16 cellular contexts compared by ENCODE assay signal in genomic region chr1:8727809-8728213, GRCh38.
DNase-seq lines count a peak whose midpoint lies in the region; ATAC-seq and TF ChIP-seq lines count a peak whose summit lies in the region.
"Had no signal": no experiment of that assay in that cellular context is flagged by ENCODE, and none has a peak within 500 bp of the region (broad histone marks: within the 10 kb centered on the region; RNA-seq: fewer than 3 reads in every experiment).

No MANE protein-coding gene starts in this region.

- H3K9me3 Mint-ChIP-seq in nephron progenitor cell: peaks cover 21% of the 10 kb centered on the region
- peaks cover 4 to 10% of the 10 kb centered on the region in 2 donors for H3K9me3 Mint-ChIP-seq in stimulated activated naive B cell treated with anti-CD40 and anti-IgM and Interleukin-4, amounts not matched to agents 10 μg/mL and 1 μg/mL and 100 μg/mL, for 72 hours

- H3K4me1 Mint-ChIP-seq in nephron progenitor cell: peaks cover 13% of the 10 kb centered on the region
- H3K4me1 Mint-ChIP-seq in stimulated activated naive B cell treated with anti-CD40 and anti-IgM and Interleukin-4, amounts not matched to agents 10 μg/mL and 1 μg/mL and 100 μg/mL, for 72 hours: peaks cover 12 to 40% of the 10 kb centered on the region in 2 donors

- H3K4me3 ChIP-seq in dorsolateral prefrontal cortex: no peak overlapping the region
- H3K4me3 ChIP-seq: stomach had no signal

- peak overlapping the region; percentile 71 for H3K27ac Mint-ChIP-seq in nephron progenitor cell
- H3K27ac Mint-ChIP-seq in stimulated activated naive B cell treated with anti-CD40 and anti-IgM and Interleukin-4, amounts not matched to agents 10 μg/mL and 1 μg/mL and 100 μg/mL, for 72 hours: no peak overlapping the region
- H3K27ac Mint-ChIP-seq: activated CD4-positive, alpha-beta T cell treated with anti-CD3 and anti-CD28 coated beads for 36 hours; HFFc6 had no signal

- DNase-seq in GM03348 (ENCODE audit: low spot score) (peak; percentile 16), NCI-H2029 treated with DMSO at 0.1 percent for 48 hours (lab: John Stamatoyannopoulos, UW) (peak; percentile 41), dorsolateral prefrontal cortex (peak in 4 of 10 donors; percentile 38 to 53 (median 46)), nephron progenitor cell (no peak), cortex of kidney (lab: John Stamatoyannopoulos, UW) (no peak)
- no peak for DNase-seq in stimulated activated naive B cell treated with anti-CD40 and anti-IgM and Interleukin-4, amounts not matched to agents 10 μg/mL and 1 μg/mL and 100 μg/mL, for 72 hours
- DNase-seq: activated CD4-positive, alpha-beta T cell treated with anti-CD3 and anti-CD28 coated beads for 36 hours; central memory CD4-positive, alpha-beta T cell; HFFc6; KG1; NCI-H774; stomach; SW 1271 had no signal

- H3K27me3 ChIP-seq in dorsolateral prefrontal cortex: no peaks in the 10 kb centered on the region
- H3K27me3 ChIP-seq: neutrophil, stomach had no signal

- H3K27ac ChIP-seq in dorsolateral prefrontal cortex: peak overlapping the region in 38 of 59 donors; percentile 1 to 63 (median 38)
- H3K27ac ChIP-seq: neutrophil had no signal

- no peak for ATAC-seq in GM19035 (IDR thresholded peaks at IDR 0.05; ENCODE audit: unreplicated experiment)
- ATAC-seq in GM19023 (IDR thresholded peaks at IDR 0.05; ENCODE audit: unreplicated experiment): no peak
- no peak for ATAC-seq in stimulated activated naive B cell treated with anti-CD40 and anti-IgM and Interleukin-4, amounts not matched to agents 10 μg/mL and 1 μg/mL and 100 μg/mL, for 72 hours (replicated peaks)
- ATAC-seq: activated CD4-positive, alpha-beta T cell treated with anti-CD3 and anti-CD28 coated beads for 36 hours had no signal

- peaks cover 39% of the 10 kb centered on the region for H3K36me3 Mint-ChIP-seq in nephron progenitor cell (ENCODE audit: low read depth)
- H3K36me3 Mint-ChIP-seq in stimulated activated naive B cell treated with anti-CD40 and anti-IgM and Interleukin-4, amounts not matched to agents 10 μg/mL and 1 μg/mL and 100 μg/mL, for 72 hours: peaks cover 15 to 18% of the 10 kb centered on the region in 2 donors

- no peak overlapping the region for H3K4me3 Mint-ChIP-seq in nephron progenitor cell
- H3K4me3 Mint-ChIP-seq in stimulated activated naive B cell treated with anti-CD40 and anti-IgM and Interleukin-4, amounts not matched to agents 10 μg/mL and 1 μg/mL and 100 μg/mL, for 72 hours: no peak overlapping the region
- H3K4me3 Mint-ChIP-seq: activated CD4-positive, alpha-beta T cell treated with anti-CD3 and anti-CD28 coated beads for 36 hours; HFFc6 had no signal

- TF ChIP-seq CTCF in dorsolateral prefrontal cortex (IDR thresholded peaks at IDR 0.05 in 54 of 56, conservative IDR thresholded peaks at IDR 0.05 in 2 of 56; ENCODE audit: low read depth in 1 of 56, partially characterized antibody in 56 of 56) (peak in 2 of 56 donors; percentile 4 to 5), nephron progenitor cell (IDR thresholded peaks at IDR 0.05) (no peak)

- no peaks in the 10 kb centered on the region for H3K27me3 Mint-ChIP-seq in nephron progenitor cell (ENCODE audit: low read depth, poor library complexity)
- H3K27me3 Mint-ChIP-seq in stimulated activated naive B cell treated with anti-CD40 and anti-IgM and Interleukin-4, amounts not matched to agents 10 μg/mL and 1 μg/mL and 100 μg/mL, for 72 hours: no peaks in the 10 kb centered on the region
- H3K27me3 Mint-ChIP-seq: activated CD4-positive, alpha-beta T cell treated with anti-CD3 and anti-CD28 coated beads for 36 hours had no signal

- intact Hi-C loops in dorsolateral prefrontal cortex (cut with DNase I): loop anchor here (2.0 to 10.0 kb wide), 4 partner anchors 89 to 263 kb away; partner anchors contain the start of gene RERE (in 1 of the 2)

Comparison
In these comparisons a context has a peak if more than half of its experiments do, and no peak if none do; other contexts are left out.
1. DNase-seq: peak in GM03348 (single experiment) and NCI-H2029 treated with DMSO at 0.1 percent for 48 hours (single experiment); none in nephron progenitor cell (single experiment), cortex of kidney (single experiment) and stimulated activated naive B cell treated with anti-CD40 and anti-IgM and Interleukin-4, amounts not matched to agents 10 μg/mL and 1 μg/mL and 100 μg/mL, for 72 hours (single experiment).